Comparison of ENCODE assay signal across 31 cellular contexts in the genomic region with DNA sequence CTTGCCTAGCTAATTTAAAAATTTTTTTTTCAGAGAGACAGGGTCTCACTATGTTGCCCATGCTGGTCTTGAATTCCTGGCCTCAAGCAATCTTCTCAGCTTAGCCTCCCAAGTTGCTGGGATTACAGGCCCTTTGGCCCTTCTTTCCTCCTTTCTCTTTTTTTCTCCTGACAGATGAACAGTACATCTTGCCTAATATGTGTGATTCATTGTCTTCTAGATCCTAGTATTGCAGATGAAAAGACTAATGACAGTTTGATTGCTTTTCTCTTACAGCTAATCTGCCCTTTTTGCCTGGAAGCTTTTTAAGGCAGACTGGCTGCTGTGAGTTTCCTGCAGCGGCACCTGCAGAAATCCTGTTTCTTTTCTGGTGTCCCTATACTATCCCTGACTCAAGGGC. TPM values are rescaled to one million over a fixed set of nuclear protein-coding genes. Genes with fewer than 3 reads are reported as not detected.
DNase-seq lines count a peak whose midpoint lies in the region; ATAC-seq and TF ChIP-seq lines count a peak whose summit lies in the region.
"Had no signal": no experiment of that assay in that cellular context is flagged by ENCODE, and none has a peak within 500 bp of the region (broad histone marks: within the 10 kb centered on the region; RNA-seq: fewer than 3 reads in every experiment).

No MANE protein-coding gene starts in this region.

- peaks cover 6% of the 10 kb centered on the region for H3K36me3 Mint-ChIP-seq in MCF 10A (ENCODE audit: insufficient read depth, unreplicated experiment)
- H3K36me3 Mint-ChIP-seq: activated CD8-positive, alpha-beta memory T cell treated with anti-CD3 and anti-CD28 coated beads, Interleukin-2, amount 10 ng/mL, durations not matched to agents 7 days and 5 days; activated naive CD8-positive, alpha-beta T cell treated with anti-CD3 and anti-CD28 coated beads for 36 hours; CD4-positive, alpha-beta memory T cell had no signal

- WGBS in esophagus squamous epithelium, 2 donors, result 33 to 63% methylated on average over 1 of the region's 1 CpG

- no peaks in the 10 kb centered on the region for H3K27me3 ChIP-seq in breast epithelium
- no peaks in the 10 kb centered on the region for H3K27me3 ChIP-seq in esophagus squamous epithelium
- H3K27me3 ChIP-seq: ascending aorta, colonic mucosa, gastroesophageal sphincter, hepatocyte, right atrium auricular region, SJSA1, testis had no signal

- H3K4me3 ChIP-seq in breast epithelium, result no peak overlapping the region
- H3K4me3 ChIP-seq in foreskin fibroblast (ENCODE audit: low read depth in 1 of 2, low read length in 2 of 2), result no peak overlapping the region
- no peak overlapping the region for H3K4me3 ChIP-seq in esophagus squamous epithelium
- H3K4me3 ChIP-seq: ascending aorta, colonic mucosa, gastroesophageal sphincter, HAP-1, hepatocyte, right atrium auricular region, SJSA1, smooth muscle cell, testis had no signal

- no TSS peak for BruUV-seq in MCF 10A (replicated peaks; lab: Mats Ljungman, UMichigan)

- POLR2A ChIA-PET in MCF 10A (lab: Yijun Ruan, JAX), result interaction anchor here (0.6 to 2.7 kb wide), 3 partner anchors 12 to 71 kb away, joined by 3 to 15 read pairs (median 3); partner anchors contain the start of genes DEPDC4 and SCYL2

- intact Hi-C loops in MCF 10A (cut with micrococcal nuclease), result no loop called here
- intact Hi-C loops in breast epithelium (cut with DNase I; ENCODE audit: low total_unique reads), result no loop called here
- intact Hi-C loops in esophagus squamous epithelium (cut with DNase I), result no loop called here

- TF ChIP-seq CTCF in MCF 10A (IDR thresholded peaks at IDR 0.05; ENCODE audit: unreplicated experiment) (no peak), breast epithelium (IDR thresholded peaks at IDR 0.05) (no peak), foreskin fibroblast (IDR thresholded peaks at IDR 0.05; ENCODE audit: low read depth, low read length) (no peak), esophagus squamous epithelium (IDR thresholded peaks at IDR 0.05) (no peak)

- DNase-seq in MCF 10A (ENCODE audit: unreplicated experiment) (peak; percentile 10), breast epithelium (ENCODE audit: low spot score in 2 of 2) (no peak), amniotic epithelial cell (ENCODE audit: low read depth) (peak; percentile 57), foreskin fibroblast (peak; percentile 32 to 45), esophagus squamous epithelium (lab: John Stamatoyannopoulos, UW) (no peak), NK-92 (lab: John Stamatoyannopoulos, UW; ENCODE audit: unreplicated experiment) (no peak), DMS53 treated with DMSO at 0.1 percent for 48 hours (lab: John Stamatoyannopoulos, UW; ENCODE audit: unreplicated experiment) (no peak)
- DNase-seq: activated B cell treated with CpG ODN at 0.5 μM for 24 hours; activated CD8-positive, alpha-beta memory T cell treated with anti-CD3 and anti-CD28 coated beads, Interleukin-2, amount 10 ng/mL, durations not matched to agents 7 days and 5 days; activated gamma-delta T cell; activated naive CD8-positive, alpha-beta T cell treated with anti-CD3 and anti-CD28 coated beads for 36 hours; activated T-cell treated with anti-CD3 and anti-CD28 coated beads, Interleukin-2, amount 50 U/mL, for 4 hours; CD4-positive, alpha-beta memory T cell; colonic mucosa; DMS 273 treated with DMSO at 0.1 percent for 48 hours; effector memory CD4-positive, alpha-beta T cell; erythroblast; NCI-H146; NCI-H446; NCI-H82; testis had no signal

- H3K27ac ChIP-seq in breast epithelium (no peak overlapping the region), esophagus squamous epithelium (no peak overlapping the region)
- H3K27ac ChIP-seq: ascending aorta, colonic mucosa, gastroesophageal sphincter, hepatocyte, right atrium auricular region, SJSA1, testis had no signal

- H3K9me3 Mint-ChIP-seq in MCF 10A (ENCODE audit: unreplicated experiment), result no peaks in the 10 kb centered on the region
- H3K9me3 Mint-ChIP-seq: activated B cell treated with CpG ODN at 0.5 μM for 24 hours; activated naive CD8-positive, alpha-beta T cell treated with anti-CD3 and anti-CD28 coated beads for 36 hours; activated T-cell treated with anti-CD3 and anti-CD28 coated beads, Interleukin-2, amount 50 U/mL, for 4 hours; stimulated activated naive CD8-positive, alpha-beta T cell treated with anti-CD3 and anti-CD28 coated beads, Interleukin-15, Interleukin-2, amounts not matched to agents 100 ng/mL and 50 ng/mL, for 24 hours had no signal

- TF ChIP-seq POLR2A in breast epithelium (IDR thresholded peaks at IDR 0.05), result no peak
- TF ChIP-seq POLR2A in esophagus squamous epithelium (IDR thresholded peaks at IDR 0.05), result no peak

- CTCF ChIA-PET in MCF 10A (lab: Yijun Ruan, JAX), result interaction anchor here (0.6 to 1.6 kb wide), 4 partner anchors 9 to 356 kb away, joined by 4 to 6 read pairs (median 5); no protein-coding TSS in a partner anchor

- H3K27ac Mint-ChIP-seq in MCF 10A (ENCODE audit: low read depth, unreplicated experiment), result no peak overlapping the region
- H3K27ac Mint-ChIP-seq: activated B cell treated with CpG ODN at 0.5 μM for 24 hours; activated CD8-positive, alpha-beta memory T cell treated with anti-CD3 and anti-CD28 coated beads, Interleukin-2, amount 10 ng/mL, durations not matched to agents 7 days and 5 days; activated naive CD8-positive, alpha-beta T cell treated with anti-CD3 and anti-CD28 coated beads for 36 hours; stimulated activated naive CD8-positive, alpha-beta T cell treated with anti-CD3 and anti-CD28 coated beads, Interleukin-15, Interleukin-2, amounts not matched to agents 100 ng/mL and 50 ng/mL, for 24 hours had no signal

- no peaks in the 10 kb centered on the region for H3K27me3 Mint-ChIP-seq in MCF 10A (ENCODE audit: insufficient read depth, unreplicated experiment)
- H3K27me3 Mint-ChIP-seq: activated B cell treated with CpG ODN at 0.5 μM for 24 hours; activated CD8-positive, alpha-beta memory T cell treated with anti-CD3 and anti-CD28 coated beads, Interleukin-2, amount 10 ng/mL, durations not matched to agents 7 days and 5 days; activated naive CD8-positive, alpha-beta T cell treated with anti-CD3 and anti-CD28 coated beads for 36 hours; CD4-positive, alpha-beta memory T cell; stimulated activated naive CD8-positive, alpha-beta T cell treated with anti-CD3 and anti-CD28 coated beads, Interleukin-15, Interleukin-2, amounts not matched to agents 100 ng/mL and 50 ng/mL, for 24 hours had no signal

- H3K9me3 ChIP-seq in breast epithelium (no peaks in the 10 kb centered on the region), esophagus squamous epithelium (no peaks in the 10 kb centered on the region)
- H3K9me3 ChIP-seq: ascending aorta, colonic mucosa, gastroesophageal sphincter, HAP-1, right atrium auricular region, SJSA1, testis had no signal

- ATAC-seq in HG03457 (IDR thresholded peaks at IDR 0.05; ENCODE audit: unreplicated experiment), result no peak
- ATAC-seq: activated CD8-positive, alpha-beta memory T cell treated with anti-CD3 and anti-CD28 coated beads, Interleukin-2, amount 10 ng/mL, durations not matched to agents 7 days and 5 days; activated T-cell treated with anti-CD3 and anti-CD28 coated beads, Interleukin-2, amount 50 U/mL, for 4 hours; gastroesophageal sphincter; HepG2 had no signal

- H3K4me1 ChIP-seq in breast epithelium (no peaks in the 10 kb centered on the region), esophagus squamous epithelium (peaks cover 0 to 12% (median 0%) of the 10 kb centered on the region in 3 donors)
- H3K4me1 ChIP-seq: ascending aorta, colonic mucosa, gastroesophageal sphincter, HAP-1, right atrium auricular region, SJSA1, testis had no signal

- H3K36me3 ChIP-seq in breast epithelium (no peaks in the 10 kb centered on the region), esophagus squamous epithelium (no peaks in the 10 kb centered on the region)
- H3K36me3 ChIP-seq: ascending aorta, colonic mucosa, gastroesophageal sphincter, HAP-1, right atrium auricular region, SJSA1 had no signal

- peaks cover 7% of the 10 kb centered on the region for H3K4me1 Mint-ChIP-seq in MCF 10A (ENCODE audit: insufficient read depth, unreplicated experiment)
- H3K4me1 Mint-ChIP-seq: activated B cell treated with CpG ODN at 0.5 μM for 24 hours; activated naive CD8-positive, alpha-beta T cell treated with anti-CD3 and anti-CD28 coated beads for 36 hours had no signal

- no peak overlapping the region for H3K4me3 Mint-ChIP-seq in MCF 10A (ENCODE audit: unreplicated experiment)
- H3K4me3 Mint-ChIP-seq: activated B cell treated with CpG ODN at 0.5 μM for 24 hours; activated CD8-positive, alpha-beta memory T cell treated with anti-CD3 and anti-CD28 coated beads, Interleukin-2, amount 10 ng/mL, durations not matched to agents 7 days and 5 days; activated naive CD8-positive, alpha-beta T cell treated with anti-CD3 and anti-CD28 coated beads for 36 hours; activated T-cell treated with anti-CD3 and anti-CD28 coated beads, Interleukin-2, amount 50 U/mL, for 4 hours; CD4-positive, alpha-beta memory T cell; stimulated activated naive CD8-positive, alpha-beta T cell treated with anti-CD3 and anti-CD28 coated beads, Interleukin-15, Interleukin-2, amounts not matched to agents 100 ng/mL and 50 ng/mL, for 24 hours had no signal

RNA-seq across cellular contexts. Expression of gene DEPDC4, which starts 12.0 kb away (rescaled TPM):
- total RNA-seq in MCF 10A (2022), result 0.52 and 1.4 TPM in 2 replicates
- total RNA-seq in breast epithelium, result 1 to 10 TPM; 1.3 to 2.3 (median 2.0) TPM
- total RNA-seq in esophagus squamous epithelium, result 1 to 10 TPM in 1 of 4 donors, under 1 TPM in 2, not detected in 1; 0.76 to 1.1 (median 0.95) TPM
- total RNA-seq: ascending aorta had no signal

RNA-seq across cellular contexts. Expression of gene SCYL2, which starts 12.1 kb away (rescaled TPM):
- total RNA-seq in MCF 10A (2022) (47.5 and 52.8 TPM in 2 replicates), breast epithelium (10 to 100 TPM; 39.4 to 92.2 (median 53.7) TPM), esophagus squamous epithelium (10 to 100 TPM; 27.7 to 51.8 (median 39.5) TPM)

RNA-seq across cellular contexts. Expression of gene ACTR6, which starts 54.3 kb away (rescaled TPM):
- total RNA-seq in MCF 10A (2022) (26.4 and 28.8 TPM in 2 replicates), breast epithelium (10 to 100 TPM; 11.2 to 33.5 (median 21.0) TPM), esophagus squamous epithelium (10 to 100 TPM; 14.2 to 21.0 (median 16.5) TPM)

Comparison
In these comparisons a context has a peak if more than half of its experiments do, and no peak if none do; other contexts are left out.
1. DNase-seq: peak in MCF 10A (single experiment), amniotic epithelial cell (single experiment) and foreskin fibroblast (2 of 2); none in breast epithelium (0 of 2), esophagus squamous epithelium (single experiment), NK-92 (single experiment) and DMS53 treated with DMSO at 0.1 percent for 48 hours (single experiment).